Comparison of ENCODE assay signal across 11 cellular contexts in genomic region chr2:127196998-127197397, GRCh38. TPM values are rescaled to one million over a fixed set of nuclear protein-coding genes. Genes with fewer than 3 reads are reported as not detected.
DNase-seq lines count a peak whose midpoint lies in the region; ATAC-seq and TF ChIP-seq lines count a peak whose summit lies in the region.
"Had no signal": no experiment of that assay in that cellular context is flagged by ENCODE, and none has a peak within 500 bp of the region (broad histone marks: within the 10 kb centered on the region; RNA-seq: fewer than 3 reads in every experiment).

No MANE protein-coding gene starts in this region.

- H3K27ac ChIP-seq in left ventricle myocardium inferior (replicated peaks): no peak overlapping the region
- H3K27ac ChIP-seq: neutrophil, SJSA1, thoracic aorta had no signal

- TF ChIP-seq CTCF in Caco-2 (IDR thresholded peaks at IDR 0.05; ENCODE audit: insufficient read depth in 1 of 2, low read depth in 1 of 2, low read length in 1 of 2, severe bottlenecking in 1 of 2, unreplicated experiment in 1 of 2) (peak; percentile 81 to 94), glutamatergic neuron (IDR thresholded peaks at IDR 0.05; ENCODE audit: partially characterized antibody, unreplicated experiment) (peak; percentile 45), left ventricle myocardium inferior (IDR thresholded peaks at IDR 0.05; ENCODE audit: borderline replicate concordance) (no peak)

- H3K36me3 Mint-ChIP-seq in Caco-2 (ENCODE audit: insufficient read depth, unreplicated experiment): peaks cover 5% of the 10 kb centered on the region
- no peaks in the 10 kb centered on the region for H3K36me3 Mint-ChIP-seq in glutamatergic neuron (ENCODE audit: unreplicated experiment)
- H3K36me3 Mint-ChIP-seq in activated naive CD4-positive, alpha-beta T cell treated with anti-CD3 and anti-CD28 coated beads for 36 hours (ENCODE audit: low read depth): no peaks in the 10 kb centered on the region

- H3K36me3 ChIP-seq in Caco-2 (ENCODE audit: control insufficient read depth, insufficient read depth, low read length) (no peaks in the 10 kb centered on the region), H7 (replicated peaks; ENCODE audit: control insufficient read depth, insufficient read depth, low read length) (no peaks in the 10 kb centered on the region), left ventricle myocardium inferior (no peaks in the 10 kb centered on the region)
- H3K36me3 ChIP-seq: neutrophil, SJSA1, thoracic aorta had no signal

- peak overlapping the region; percentile 80 for H3K4me3 Mint-ChIP-seq in Caco-2 (ENCODE audit: unreplicated experiment)
- H3K4me3 Mint-ChIP-seq in glutamatergic neuron (ENCODE audit: unreplicated experiment): no peak overlapping the region
- H3K4me3 Mint-ChIP-seq in activated naive CD4-positive, alpha-beta T cell treated with anti-CD3 and anti-CD28 coated beads for 36 hours: no peak overlapping the region

- CTCF ChIA-PET in Caco-2 (lab: Charles Lee): interaction anchor here (0.5 to 2.0 kb wide), 45 partner anchors 10 to 504 kb away, joined by 3 to 29 read pairs (median 4); partner anchors contain the start of genes BIN1, ERCC3, IWS1 and LIMS2
- CTCF ChIA-PET in activated naive CD4-positive, alpha-beta T cell treated with anti-CD3 and anti-CD28 coated beads for 36 hours (lab: Charles Lee): interaction anchor here (0.6 to 1.7 kb wide), 15 partner anchors 11 to 395 kb away, joined by 3 to 18 read pairs (median 3); partner anchors contain the start of genes ERCC3 and IWS1

- BruUV-seq in Caco-2 (replicated peaks; lab: Mats Ljungman, UMichigan): no TSS peak

- H3K27me3 Mint-ChIP-seq in Caco-2 (ENCODE audit: insufficient read depth, unreplicated experiment) (no peaks in the 10 kb centered on the region), glutamatergic neuron (ENCODE audit: unreplicated experiment) (peaks cover 3% of the 10 kb centered on the region)
- H3K27me3 Mint-ChIP-seq in activated naive CD4-positive, alpha-beta T cell treated with anti-CD3 and anti-CD28 coated beads for 36 hours (ENCODE audit: low read depth): no peaks in the 10 kb centered on the region

- H3K4me1 Mint-ChIP-seq in Caco-2 (ENCODE audit: low read depth, unreplicated experiment) (no peaks in the 10 kb centered on the region), glutamatergic neuron (ENCODE audit: low read depth, unreplicated experiment) (peaks cover 7% of the 10 kb centered on the region)
- H3K4me1 Mint-ChIP-seq in activated naive CD4-positive, alpha-beta T cell treated with anti-CD3 and anti-CD28 coated beads for 36 hours (ENCODE audit: low read depth): peaks cover 5% of the 10 kb centered on the region

- no peaks in the 10 kb centered on the region for H3K9me3 Mint-ChIP-seq in Caco-2 (ENCODE audit: unreplicated experiment)
- peaks cover 2% of the 10 kb centered on the region for H3K9me3 Mint-ChIP-seq in glutamatergic neuron (ENCODE audit: unreplicated experiment)
- H3K9me3 Mint-ChIP-seq in activated naive CD4-positive, alpha-beta T cell treated with anti-CD3 and anti-CD28 coated beads for 36 hours: no peaks in the 10 kb centered on the region

- ATAC-seq in HG03159 (IDR thresholded peaks at IDR 0.05; ENCODE audit: unreplicated experiment): no peak

- no peaks in the 10 kb centered on the region for H3K4me1 ChIP-seq in Caco-2
- no peaks in the 10 kb centered on the region for H3K4me1 ChIP-seq in left ventricle myocardium inferior

- intact Hi-C loops in Caco-2 (cut with micrococcal nuclease; ENCODE audit: unreplicated experiment) (loop anchor here (1.0 to 5.0 kb wide), 7 partner anchors 65 to 452 kb away; partner anchors contain the start of gene ERCC3), left ventricle myocardium inferior (cut with micrococcal nuclease) (no loop called here)
- intact Hi-C loops in activated naive CD4-positive, alpha-beta T cell treated with anti-CD3 and anti-CD28 coated beads for 36 hours (cut with micrococcal nuclease): loop anchor here (1.0 to 5.0 kb wide), 6 partner anchors 219 to 452 kb away; partner anchors contain the start of gene IWS1

- H3K4me3 ChIP-seq in Caco-2 (ENCODE audit: low read depth, low read length) (peak overlapping the region; percentile 35), H7 (ENCODE audit: insufficient read depth, low read depth, low read length) (no peak overlapping the region), left ventricle myocardium inferior (no peak overlapping the region)
- H3K4me3 ChIP-seq: SJSA1, thoracic aorta had no signal

- peak in 1 of 2 experiments; percentile 45 for DNase-seq in Caco-2
- DNase-seq in H7: peak; percentile 78
- DNase-seq in RKO (ENCODE audit: low spot score): peak; percentile 78
- no peak for DNase-seq in glutamatergic neuron
- no peak for DNase-seq in activated naive CD4-positive, alpha-beta T cell treated with anti-CD3 and anti-CD28 coated beads for 36 hours
- DNase-seq in left ventricle myocardium inferior: no peak
- no peak for DNase-seq in activated T-cell treated with anti-CD3 and anti-CD28 coated beads, Interleukin-2, amount 50 U/mL, for 1 hour

- POLR2A ChIA-PET in Caco-2 (lab: Charles Lee): no interaction called here

- H3K9me3 ChIP-seq in Caco-2 (no peaks in the 10 kb centered on the region), left ventricle myocardium inferior (replicated peaks) (peaks cover 7% of the 10 kb centered on the region)
- H3K9me3 ChIP-seq: neutrophil, thoracic aorta had no signal

- H3K27me3 ChIP-seq in Caco-2 (replicated peaks; ENCODE audit: control insufficient read depth, insufficient read depth, low read length) (no peaks in the 10 kb centered on the region), H7 (ENCODE audit: control insufficient read depth, insufficient read depth, low read length) (no peaks in the 10 kb centered on the region), left ventricle myocardium inferior (ENCODE audit: low read depth) (peaks cover 48% of the 10 kb centered on the region)
- H3K27me3 ChIP-seq: neutrophil, SJSA1 had no signal

- H3K27ac Mint-ChIP-seq in Caco-2 (ENCODE audit: unreplicated experiment) (no peak overlapping the region), glutamatergic neuron (ENCODE audit: unreplicated experiment) (no peak overlapping the region)
- H3K27ac Mint-ChIP-seq in activated naive CD4-positive, alpha-beta T cell treated with anti-CD3 and anti-CD28 coated beads for 36 hours: no peak overlapping the region

RNA-seq across cellular contexts. Expression of gene CYP27C1, which starts 23.1 kb away (rescaled TPM):
- total RNA-seq in Caco-2 (2022): 0.11 TPM in 1 of 2 replicates, not detected in the other
- total RNA-seq in H7 (2014; rRNA removed; shearing (Covaris generic)): 0.59 and 0.83 TPM in 2 replicates
- total RNA-seq in glutamatergic neuron (ENCODE audit: unreplicated experiment): 4.3 TPM
- not detected for total RNA-seq in activated naive CD4-positive, alpha-beta T cell treated with anti-CD3 and anti-CD28 coated beads for 36 hours
- total RNA-seq in left ventricle myocardium inferior: 0.11 TPM

Comparison
In these comparisons a context has a peak if more than half of its experiments do, and no peak if none do; other contexts are left out.
1. DNase-seq: peak in H7 (single experiment) and RKO (single experiment); none in glutamatergic neuron (single experiment), activated naive CD4-positive, alpha-beta T cell treated with anti-CD3 and anti-CD28 coated beads for 36 hours (single experiment), left ventricle myocardium inferior (single experiment) and activated T-cell treated with anti-CD3 and anti-CD28 coated beads, Interleukin-2, amount 50 U/mL, for 1 hour (single experiment).